ENCODE assay signal across 19 cellular contexts in genomic region chr15:26461847-26462608, GRCh38.
DNase-seq lines count a peak whose midpoint lies in the region; ATAC-seq and TF ChIP-seq lines count a peak whose summit lies in the region.
"Had no signal": no experiment of that assay in that cellular context is flagged by ENCODE, and none has a peak within 500 bp of the region (broad histone marks: within the 10 kb centered on the region; RNA-seq: fewer than 3 reads in every experiment).

No MANE protein-coding gene starts in this region.

- H3K4me1 ChIP-seq in left ventricle myocardium inferior (no peaks in the 10 kb centered on the region), smooth muscle cell (ENCODE audit: low read depth) (no peaks in the 10 kb centered on the region)
- H3K4me1 ChIP-seq: BLaER1 had no signal

- no peaks in the 10 kb centered on the region for H4K20me1 ChIP-seq in smooth muscle cell (ENCODE audit: low read depth)
- H4K20me1 ChIP-seq: BLaER1 had no signal

- H3K36me3 Mint-ChIP-seq in stimulated activated effector memory CD8-positive, alpha-beta T cell treated with anti-CD3 and anti-CD28 coated beads, Interleukin-12 subunit alpha, Interleukin-12 subunit beta, amount 100 ng/mL, for 72 hours = no peaks in the 10 kb centered on the region
- no peaks in the 10 kb centered on the region for H3K36me3 Mint-ChIP-seq in CD4-positive, alpha-beta T cell (ENCODE audit: low read depth)
- H3K36me3 Mint-ChIP-seq: CD4-positive, CD25-positive, alpha-beta regulatory T cell; CD8-positive, alpha-beta memory T cell had no signal

- no peaks in the 10 kb centered on the region for H3F3A ChIP-seq in smooth muscle cell (ENCODE audit: low read depth)

- H3K27ac ChIP-seq in left ventricle myocardium inferior (replicated peaks) = no peak overlapping the region
- H3K27ac ChIP-seq in smooth muscle cell (ENCODE audit: low read depth) = no peak overlapping the region
- H3K27ac ChIP-seq in CD4-positive, alpha-beta T cell (ENCODE audit: low read depth, low read length) = no peak overlapping the region
- H3K27ac ChIP-seq: 22Rv1, BLaER1, C4-2B had no signal

- WGBS in smooth muscle cell (ENCODE audit: low lambda C conversion rate) = 90% methylated on average over 13 of the region's 13 CpGs

- H3K9ac ChIP-seq in smooth muscle cell (ENCODE audit: low read depth) = no peak overlapping the region
- H3K9ac ChIP-seq: BLaER1 had no signal

- intact Hi-C loops in Right ventricle myocardium inferior (cut with DNase I) (no loop called here), left ventricle myocardium inferior (cut with micrococcal nuclease) (loop anchor here (10.0 kb wide), 1 partner anchor 373 kb away; no protein-coding TSS in a partner anchor), left colon (cut with DNase I, micrococcal nuclease) (no loop called here)
- intact Hi-C loops in CD4-positive, alpha-beta T cell (cut with DNase I, micrococcal nuclease) = no loop called here

- DNase-seq in Right ventricle myocardium inferior (ENCODE audit: missing footprints) = no peak
- DNase-seq in left ventricle myocardium inferior = no peak
- peak; percentile 23 for DNase-seq in NCI-H69 (lab: John Stamatoyannopoulos, UW)
- DNase-seq in stimulated activated effector memory CD8-positive, alpha-beta T cell treated with anti-CD3 and anti-CD28 coated beads, Interleukin-12 subunit alpha, Interleukin-12 subunit beta, amount 100 ng/mL, for 72 hours (ENCODE audit: low spot score in 2 of 2) = no peak
- no peak for DNase-seq in smooth muscle cell (lab: John Stamatoyannopoulos, UW; ENCODE audit: unreplicated experiment)
- DNase-seq in CD4-positive, alpha-beta T cell = no peak
- no peak for DNase-seq in left colon
- DNase-seq: Calu3; CD4-positive, CD25-positive, alpha-beta regulatory T cell; CD8-positive, alpha-beta memory T cell; DMS53; DMS79 treated with DMSO at 0.1 percent for 48 hours; GF-D8; GOT3; HCEC 1CT had no signal

- ATAC-seq in Right ventricle myocardium inferior = peak; percentile 26
- ATAC-seq in stimulated activated effector memory CD8-positive, alpha-beta T cell treated with anti-CD3 and anti-CD28 coated beads, Interleukin-12 subunit alpha, Interleukin-12 subunit beta, amount 100 ng/mL, for 72 hours = peak; percentile 19
- no peak for ATAC-seq in CD4-positive, alpha-beta T cell (ENCODE audit: poor library complexity)
- ATAC-seq in left colon = no peak

- no peak overlapping the region for H3K27ac Mint-ChIP-seq in stimulated activated effector memory CD8-positive, alpha-beta T cell treated with anti-CD3 and anti-CD28 coated beads, Interleukin-12 subunit alpha, Interleukin-12 subunit beta, amount 100 ng/mL, for 72 hours
- no peak overlapping the region for H3K27ac Mint-ChIP-seq in CD4-positive, alpha-beta T cell
- H3K27ac Mint-ChIP-seq: B cell; CD4-positive, CD25-positive, alpha-beta regulatory T cell; CD8-positive, alpha-beta memory T cell had no signal

- H3K36me3 ChIP-seq in left ventricle myocardium inferior = no peaks in the 10 kb centered on the region
- no peaks in the 10 kb centered on the region for H3K36me3 ChIP-seq in smooth muscle cell (ENCODE audit: low read depth)
- H3K36me3 ChIP-seq: BLaER1 had no signal

- H3K4me2 ChIP-seq in smooth muscle cell = no peak overlapping the region
- H3K4me2 ChIP-seq: BLaER1 had no signal

- TF ChIP-seq CTCF in left ventricle myocardium inferior (IDR thresholded peaks at IDR 0.05; ENCODE audit: borderline replicate concordance) (no peak), smooth muscle cell (IDR thresholded peaks at IDR 0.05; ENCODE audit: borderline replicate concordance, insufficient read depth, poor library complexity, severe bottlenecking) (no peak)
- no peak for TF ChIP-seq CTCF in CD4-positive, alpha-beta T cell (IDR thresholded peaks at IDR 0.05)

- H3K4me3 Mint-ChIP-seq in stimulated activated effector memory CD8-positive, alpha-beta T cell treated with anti-CD3 and anti-CD28 coated beads, Interleukin-12 subunit alpha, Interleukin-12 subunit beta, amount 100 ng/mL, for 72 hours = no peak overlapping the region
- no peak overlapping the region for H3K4me3 Mint-ChIP-seq in CD4-positive, alpha-beta T cell
- H3K4me3 Mint-ChIP-seq: B cell; CD4-positive, CD25-positive, alpha-beta regulatory T cell; CD8-positive, alpha-beta memory T cell had no signal

- no peak overlapping the region for H2AFZ ChIP-seq in smooth muscle cell (ENCODE audit: low read depth)

- H3K9me3 ChIP-seq in left ventricle myocardium inferior (replicated peaks) (peaks cover 42% of the 10 kb centered on the region), smooth muscle cell (replicated peaks; ENCODE audit: low read depth) (no peaks in the 10 kb centered on the region)
- peaks cover 4% of the 10 kb centered on the region for H3K9me3 ChIP-seq in CD4-positive, alpha-beta T cell (ENCODE audit: control insufficient read depth, low read length)

- no peaks in the 10 kb centered on the region for H3K4me1 Mint-ChIP-seq in stimulated activated effector memory CD8-positive, alpha-beta T cell treated with anti-CD3 and anti-CD28 coated beads, Interleukin-12 subunit alpha, Interleukin-12 subunit beta, amount 100 ng/mL, for 72 hours
- no peaks in the 10 kb centered on the region for H3K4me1 Mint-ChIP-seq in CD4-positive, alpha-beta T cell (ENCODE audit: low read depth)
- H3K4me1 Mint-ChIP-seq: B cell; CD4-positive, CD25-positive, alpha-beta regulatory T cell; CD8-positive, alpha-beta memory T cell had no signal

- no peaks in the 10 kb centered on the region for H3K79me2 ChIP-seq in smooth muscle cell (ENCODE audit: low read depth)

- POLR2A ChIA-PET in CD4-positive, alpha-beta T cell (lab: Charles Lee) = no interaction called here

- no peak overlapping the region for H3K4me3 ChIP-seq in left ventricle myocardium inferior
- H3K4me3 ChIP-seq in smooth muscle cell = no peak overlapping the region
- H3K4me3 ChIP-seq: BLaER1 had no signal

- CTCF ChIA-PET in CD4-positive, alpha-beta T cell (lab: Charles Lee) = no interaction called here

- no peaks in the 10 kb centered on the region for H3K27me3 Mint-ChIP-seq in CD4-positive, alpha-beta T cell
- H3K27me3 Mint-ChIP-seq: B cell; CD4-positive, CD25-positive, alpha-beta regulatory T cell had no signal

- H3K27me3 ChIP-seq in left ventricle myocardium inferior (ENCODE audit: low read depth) (no peaks in the 10 kb centered on the region), smooth muscle cell (ENCODE audit: low read depth) (no peaks in the 10 kb centered on the region)
- H3K27me3 ChIP-seq in CD4-positive, alpha-beta T cell (ENCODE audit: control insufficient read depth, insufficient read depth, low read length) = no peaks in the 10 kb centered on the region
- H3K27me3 ChIP-seq: BLaER1 had no signal

- H3K9me3 Mint-ChIP-seq in stimulated activated effector memory CD8-positive, alpha-beta T cell treated with anti-CD3 and anti-CD28 coated beads, Interleukin-12 subunit alpha, Interleukin-12 subunit beta, amount 100 ng/mL, for 72 hours = peaks cover 15% of the 10 kb centered on the region
- peaks cover 18% of the 10 kb centered on the region for H3K9me3 Mint-ChIP-seq in CD4-positive, alpha-beta T cell

Comparison
In these comparisons a context has a peak if more than half of its experiments do, and no peak if none do; other contexts are left out.
1. ATAC-seq: peak in Right ventricle myocardium inferior (single experiment) and stimulated activated effector memory CD8-positive, alpha-beta T cell treated with anti-CD3 and anti-CD28 coated beads, Interleukin-12 subunit alpha, Interleukin-12 subunit beta, amount 100 ng/mL, for 72 hours (single experiment); none in CD4-positive, alpha-beta T cell (single experiment) and left colon (single experiment).